5 cellular contexts compared by ENCODE assay signal in genomic region chr4:114945616-114946015, GRCh38.
"Had no signal": no experiment of that assay in that cellular context is flagged by ENCODE, and none has a peak within 500 bp of the region (broad histone marks: within the 10 kb centered on the region; RNA-seq: fewer than 3 reads in every experiment).

No MANE protein-coding gene starts in this region.

- DNase-seq: IMR-90, KBM-7 had no signal

- ATAC-seq: HepG2, K562 had no signal

- H3K27ac ChIP-seq: HL-60 had no signal

- H3K4me3 ChIP-seq: K562 had no signal
